Comparison of ENCODE assay signal across 1 cellular context in genomic region chr1:54886724-54887664, GRCh38.
TF ChIP-seq lines count a peak whose summit lies in the region.

TSS of gene DHCR24 (minus strand) at chr1:54887195. CDS start at chr1:54887119, 76 bp downstream.

TF ChIP-seq in HEK293, 187 proteins besides CTCF, POLR2A, EP300 and RAD21 (continued from another document):
- peak; percentile 41; the same call in 1 of the 2 replicates for TF ChIP-seq ZBTB11 (tag by site-specific recombination; conservative IDR thresholded peaks at IDR 0.05; ENCODE audit: low read depth)
- TF ChIP-seq OVOL3 (tag by site-specific recombination; IDR thresholded peaks at IDR 0.05) = 0 out of 2 replicates have a peak, but pooled peaks have one; percentile 51
- TF ChIP-seq ZBTB1 (tag by site-specific recombination; IDR thresholded peaks at IDR 0.05) = peak; percentile 92
- TF ChIP-seq ZNF501 (tag by site-specific recombination; IDR thresholded peaks at IDR 0.05) = no peak; the same call in 1 of the 2 replicates
- TF ChIP-seq GLI2 (tag by site-specific recombination; IDR thresholded peaks at IDR 0.05; ENCODE audit: borderline replicate concordance, low read depth) = no peak
- peak; percentile 69 for TF ChIP-seq ZNF76 (tag by site-specific recombination; IDR thresholded peaks at IDR 0.05; ENCODE audit: borderline replicate concordance, low read depth)
- TF ChIP-seq IKZF3 (tag by site-specific recombination; IDR thresholded peaks at IDR 0.05) = no peak
- no peak for TF ChIP-seq HOXD13 (CRISPR knock-in tag; IDR thresholded peaks at IDR 0.05; ENCODE audit: borderline replicate concordance)
- peak; percentile 47; the same call in 1 of the 2 replicates for TF ChIP-seq ZXDB (tag by site-specific recombination; IDR thresholded peaks at IDR 0.05)
- TF ChIP-seq ZNF596 (tag by site-specific recombination; IDR thresholded peaks at IDR 0.05) = no peak
- peak; percentile 13; the same call in 1 of the 2 replicates for TF ChIP-seq ZNF394 (tag by site-specific recombination; IDR thresholded peaks at IDR 0.05; ENCODE audit: borderline replicate concordance)
- peak; percentile 54 for TF ChIP-seq GLIS1 (tag by site-specific recombination; IDR thresholded peaks at IDR 0.05)
- no peak for TF ChIP-seq MZF1 (tag by site-specific recombination; IDR thresholded peaks at IDR 0.05; ENCODE audit: borderline replicate concordance)
- no peak for TF ChIP-seq ZNF202 (tag by site-specific recombination; IDR thresholded peaks at IDR 0.05; ENCODE audit: borderline replicate concordance)
- TF ChIP-seq ZNF391 (tag by site-specific recombination; IDR thresholded peaks at IDR 0.05; ENCODE audit: borderline replicate concordance, low read depth) = peak; percentile 56; the same call in 1 of the 2 replicates
- TF ChIP-seq ZNF48 (tag by site-specific recombination; IDR thresholded peaks at IDR 0.05) = no peak
- TF ChIP-seq BCL11B (tag by site-specific recombination; IDR thresholded peaks at IDR 0.05; ENCODE audit: low read depth) = 0 out of 2 replicates have a peak, but pooled peaks have one; percentile 18
- TF ChIP-seq ZBTB20 (tag by site-specific recombination; IDR thresholded peaks at IDR 0.05) = peak; percentile 97
- TF ChIP-seq GLI4 (tag by site-specific recombination; IDR thresholded peaks at IDR 0.05) = 0 out of 2 replicates have a peak, but pooled peaks have one; percentile 57
- TF ChIP-seq ZNF580 (tag by site-specific recombination; IDR thresholded peaks at IDR 0.05) = peak; percentile 54; the same call in 1 of the 2 replicates
- TF ChIP-seq ZNF114 (tag by site-specific recombination; IDR thresholded peaks at IDR 0.05) = no peak
- peak; percentile 71 for TF ChIP-seq ZSCAN16 (tag by site-specific recombination; IDR thresholded peaks at IDR 0.05)
- no peak for TF ChIP-seq YY2 (tag by site-specific recombination; IDR thresholded peaks at IDR 0.05)
- TF ChIP-seq ZNF24 (tag by site-specific recombination; IDR thresholded peaks at IDR 0.05) = 0 out of 2 replicates have a peak, but pooled peaks have one; percentile 38
- TF ChIP-seq MEIS1 (CRISPR knock-in tag; IDR thresholded peaks at IDR 0.05; ENCODE audit: borderline replicate concordance) = no peak
- TF ChIP-seq PBX3 (CRISPR knock-in tag; IDR thresholded peaks at IDR 0.05) = peak; percentile 73; the same call in 1 of the 2 replicates
- no peak for TF ChIP-seq ZNF514 (tag by site-specific recombination; IDR thresholded peaks at IDR 0.05)
- no peak; the same call in 1 of the 2 replicates for TF ChIP-seq PRDM4 (tag by site-specific recombination; IDR thresholded peaks at IDR 0.05)
- TF ChIP-seq ZNF664 (tag by site-specific recombination; IDR thresholded peaks at IDR 0.05) = no peak
- TF ChIP-seq EGR2 (tag by site-specific recombination; IDR thresholded peaks at IDR 0.05; ENCODE audit: low read depth) = peak; percentile 82; the same call in 1 of the 2 replicates
